22 cellular contexts compared by ENCODE assay signal in genomic region chr4:14918336-14918735, GRCh38.
"Had no signal": no experiment of that assay in that cellular context is flagged by ENCODE, and none has a peak within 500 bp of the region (broad histone marks: within the 10 kb centered on the region; RNA-seq: fewer than 3 reads in every experiment).

No MANE protein-coding gene starts in this region.

- H3K36me3 Mint-ChIP-seq: memory B cell; naive thymus-derived CD8-positive, alpha-beta T cell; stimulated activated memory B cell treated with anti-CD40 and anti-IgM and Interleukin-4, amounts not matched to agents 10 μg/mL and 1 μg/mL and 100 μg/mL, for 72 hours had no signal

- H3K4me3 Mint-ChIP-seq: activated CD4-positive, alpha-beta T cell treated with anti-CD3 and anti-CD28 coated beads, Interleukin-2, amount 10 ng/mL, durations not matched to agents 7 days and 5 days; memory B cell; naive thymus-derived CD8-positive, alpha-beta T cell; stimulated activated memory B cell treated with anti-CD40 and anti-IgM and Interleukin-4, amounts not matched to agents 10 μg/mL and 1 μg/mL and 100 μg/mL, for 72 hours; T-helper 1 cell treated with Interleukin-12 subunit alpha and Interleukin-12 subunit beta and Interleukin-4 antibody, amounts not matched to agents 30 μg/mL and 1 μg/mL, for 36 hours had no signal

- H3K9me3 Mint-ChIP-seq: activated CD4-positive, alpha-beta T cell treated with anti-CD3 and anti-CD28 coated beads, Interleukin-2, amount 10 ng/mL, durations not matched to agents 7 days and 5 days; memory B cell; naive thymus-derived CD8-positive, alpha-beta T cell; stimulated activated memory B cell treated with anti-CD40 and anti-IgM and Interleukin-4, amounts not matched to agents 10 μg/mL and 1 μg/mL and 100 μg/mL, for 72 hours; T-helper 1 cell treated with Interleukin-12 subunit alpha and Interleukin-12 subunit beta and Interleukin-4 antibody, amounts not matched to agents 30 μg/mL and 1 μg/mL, for 36 hours had no signal

- DNase-seq: activated CD4-positive, alpha-beta T cell treated with anti-CD3 and anti-CD28 coated beads, Interleukin-2, amount 10 ng/mL, durations not matched to agents 7 days and 5 days; activated CD8-positive, alpha-beta memory T cell treated with anti-CD3 and anti-CD28 coated beads, Interleukin-2, amount 50 U/mL, for 4 hours; activated effector memory CD4-positive, alpha-beta T cell treated with Interleukin-2 at 50 U/mL for 16 hours; activated naive CD4-positive, alpha-beta T cell treated with anti-CD3 and anti-CD28 coated beads, Interleukin-2, amount 50 U/mL, for 16 hours; activated T-cell treated with anti-CD3 and anti-CD28 coated beads, Interleukin-2, amount 50 U/mL, for 48 hours; cerebellar nuclear complex; effector memory CD4-positive, alpha-beta T cell; kidney; left ventricle myocardium superior; naive thymus-derived CD8-positive, alpha-beta T cell; pancreas; spleen; stimulated activated CD4-positive, alpha-beta T cell treated with anti-CD3 and anti-CD28 coated beads, Interleukin-4, amount 100 ng/mL, for 4 hours; thyroid gland had no signal

- H3K27me3 ChIP-seq: ascending aorta, breast epithelium, esophagus muscularis mucosa, pancreas, spleen, thyroid gland had no signal

- H3K36me3 ChIP-seq: ascending aorta, breast epithelium, esophagus muscularis mucosa, neutrophil, pancreas, spleen, thyroid gland had no signal

- H3K4me3 ChIP-seq: ascending aorta, breast epithelium, esophagus muscularis mucosa, pancreas, spleen, thyroid gland had no signal

- H3K4me1 ChIP-seq: ascending aorta, breast epithelium, pancreas, spleen, thyroid gland had no signal

- H3K27ac ChIP-seq: ascending aorta, breast epithelium, neutrophil, spleen, thyroid gland had no signal

- H3K9me3 ChIP-seq: ascending aorta, breast epithelium, esophagus muscularis mucosa, neutrophil, pancreas, spleen, thyroid gland had no signal

- H3K4me1 Mint-ChIP-seq: activated CD4-positive, alpha-beta T cell treated with anti-CD3 and anti-CD28 coated beads, Interleukin-2, amount 10 ng/mL, durations not matched to agents 7 days and 5 days; memory B cell; naive thymus-derived CD8-positive, alpha-beta T cell; stimulated activated memory B cell treated with anti-CD40 and anti-IgM and Interleukin-4, amounts not matched to agents 10 μg/mL and 1 μg/mL and 100 μg/mL, for 72 hours had no signal

- ATAC-seq: activated CD4-positive, CD25-positive, alpha-beta regulatory T cell treated with anti-CD3 and anti-CD28 coated beads, Interleukin-2, amount 50 U/mL, for 24 hours; left ventricle myocardium superior; pancreas; stimulated activated memory B cell treated with anti-CD40 and anti-IgM and Interleukin-4, amounts not matched to agents 10 μg/mL and 1 μg/mL and 100 μg/mL, for 72 hours had no signal
